In genomic region chr6:105900120-105900937, GRCh38 we compare ENCODE assay signal across 9 cellular contexts.
A peak's percentile ranks its signal among the peaks of the same experiment; 100 is the strongest.
DNase-seq lines count a peak whose midpoint lies in the region; ATAC-seq and TF ChIP-seq lines count a peak whose summit lies in the region.
"Had no signal": no experiment of that assay in that cellular context is flagged by ENCODE, and none has a peak within 500 bp of the region (broad histone marks: within the 10 kb centered on the region; RNA-seq: fewer than 3 reads in every experiment).

No MANE protein-coding gene starts in this region.

- no peak for TF ChIP-seq POLR2A in testis (IDR thresholded peaks at IDR 0.05)

- no peak overlapping the region for H3K4me3 ChIP-seq in testis
- H3K4me3 ChIP-seq: A549 had no signal

- no peaks in the 10 kb centered on the region for H3K36me3 ChIP-seq in testis (ENCODE audit: low read depth, missing control alignments)

- H3K9me3 ChIP-seq in testis = no peaks in the 10 kb centered on the region
- H3K9me3 ChIP-seq: A549 had no signal

- H3K27me3 ChIP-seq in testis = no peaks in the 10 kb centered on the region

- no peak overlapping the region for H3K27ac ChIP-seq in testis
- H3K27ac ChIP-seq: A549 had no signal

- H3K9me3 Mint-ChIP-seq in T-helper 1 cell treated with Interleukin-12 subunit alpha and Interleukin-12 subunit beta and Interleukin-4 antibody, amounts not matched to agents 30 μg/mL and 1 μg/mL, for 36 hours = peaks cover 15% of the 10 kb centered on the region
- H3K9me3 Mint-ChIP-seq in endothelial cell (ENCODE audit: unreplicated experiment) = no peaks in the 10 kb centered on the region

- peaks cover 11% of the 10 kb centered on the region for H3K36me3 Mint-ChIP-seq in T-helper 1 cell treated with Interleukin-12 subunit alpha and Interleukin-12 subunit beta and Interleukin-4 antibody, amounts not matched to agents 30 μg/mL and 1 μg/mL, for 36 hours (ENCODE audit: low read depth)
- H3K36me3 Mint-ChIP-seq in endothelial cell (ENCODE audit: low read depth, unreplicated experiment) = peaks cover 2% of the 10 kb centered on the region

- peak overlapping the region; percentile 63 for H3K4me3 Mint-ChIP-seq in T-helper 1 cell treated with Interleukin-12 subunit alpha and Interleukin-12 subunit beta and Interleukin-4 antibody, amounts not matched to agents 30 μg/mL and 1 μg/mL, for 36 hours
- H3K4me3 Mint-ChIP-seq in endothelial cell (ENCODE audit: unreplicated experiment) = peak overlapping the region; percentile 18

- peaks cover 13% of the 10 kb centered on the region for H3K4me1 ChIP-seq in testis

- 68 to 73% methylated on average over 13 of the region's 13 CpGs for WGBS in testis, 2 donors

- H3K27me3 Mint-ChIP-seq in T-helper 1 cell treated with Interleukin-12 subunit alpha and Interleukin-12 subunit beta and Interleukin-4 antibody, amounts not matched to agents 30 μg/mL and 1 μg/mL, for 36 hours (ENCODE audit: low read depth) = no peaks in the 10 kb centered on the region
- H3K27me3 Mint-ChIP-seq in endothelial cell (ENCODE audit: unreplicated experiment) = peaks cover 2% of the 10 kb centered on the region

- DNase-seq in NOMO-1 treated with DMSO at 0.1 percent for 48 hours (lab: John Stamatoyannopoulos, UW; ENCODE audit: unreplicated experiment) = peak; percentile 22
- no peak for DNase-seq in NOMO-1 treated with dmso at 0.1 percent for 144 hours (lab: John Stamatoyannopoulos, UW; ENCODE audit: unreplicated experiment)
- peak; percentile 19 for DNase-seq in endothelial cell (ENCODE audit: low spot score)
- no peak for DNase-seq in sciatic nerve (ENCODE audit: low spot score)
- no peak for DNase-seq in testis

- TF ChIP-seq CTCF in endothelial cell (IDR thresholded peaks at IDR 0.05; ENCODE audit: unreplicated experiment) = no peak
- no peak for TF ChIP-seq CTCF in testis (IDR thresholded peaks at IDR 0.05)

- H3K27ac Mint-ChIP-seq in T-helper 1 cell treated with Interleukin-12 subunit alpha and Interleukin-12 subunit beta and Interleukin-4 antibody, amounts not matched to agents 30 μg/mL and 1 μg/mL, for 36 hours = peak overlapping the region; percentile 95
- H3K27ac Mint-ChIP-seq in endothelial cell (ENCODE audit: unreplicated experiment) = peak overlapping the region; percentile 93

- ATAC-seq in sciatic nerve (peak; percentile 67), GM19397 (IDR thresholded peaks at IDR 0.05; ENCODE audit: unreplicated experiment) (no peak), GM18502 (IDR thresholded peaks at IDR 0.05; ENCODE audit: poor library complexity, unreplicated experiment) (no peak)
- ATAC-seq: A549 had no signal

- peaks cover 28% of the 10 kb centered on the region for H3K4me1 Mint-ChIP-seq in T-helper 1 cell treated with Interleukin-12 subunit alpha and Interleukin-12 subunit beta and Interleukin-4 antibody, amounts not matched to agents 30 μg/mL and 1 μg/mL, for 36 hours (ENCODE audit: low read depth)
- peaks cover 24% of the 10 kb centered on the region for H3K4me1 Mint-ChIP-seq in endothelial cell (ENCODE audit: unreplicated experiment)

- intact Hi-C loops in sciatic nerve (cut with DNase I) = no loop called here
- intact Hi-C loops in testis (cut with DNase I; ENCODE audit: low total_unique reads) = no loop called here

Comparison
In these comparisons a context has a peak if more than half of its experiments do, and no peak if none do; other contexts are left out.
1. DNase-seq: peak in NOMO-1 treated with DMSO at 0.1 percent for 48 hours (single experiment) and endothelial cell (single experiment); none in NOMO-1 treated with dmso at 0.1 percent for 144 hours (single experiment), sciatic nerve (single experiment) and testis (single experiment).